Comparison of ENCODE assay signal across 8 cellular contexts in the genomic region with DNA sequence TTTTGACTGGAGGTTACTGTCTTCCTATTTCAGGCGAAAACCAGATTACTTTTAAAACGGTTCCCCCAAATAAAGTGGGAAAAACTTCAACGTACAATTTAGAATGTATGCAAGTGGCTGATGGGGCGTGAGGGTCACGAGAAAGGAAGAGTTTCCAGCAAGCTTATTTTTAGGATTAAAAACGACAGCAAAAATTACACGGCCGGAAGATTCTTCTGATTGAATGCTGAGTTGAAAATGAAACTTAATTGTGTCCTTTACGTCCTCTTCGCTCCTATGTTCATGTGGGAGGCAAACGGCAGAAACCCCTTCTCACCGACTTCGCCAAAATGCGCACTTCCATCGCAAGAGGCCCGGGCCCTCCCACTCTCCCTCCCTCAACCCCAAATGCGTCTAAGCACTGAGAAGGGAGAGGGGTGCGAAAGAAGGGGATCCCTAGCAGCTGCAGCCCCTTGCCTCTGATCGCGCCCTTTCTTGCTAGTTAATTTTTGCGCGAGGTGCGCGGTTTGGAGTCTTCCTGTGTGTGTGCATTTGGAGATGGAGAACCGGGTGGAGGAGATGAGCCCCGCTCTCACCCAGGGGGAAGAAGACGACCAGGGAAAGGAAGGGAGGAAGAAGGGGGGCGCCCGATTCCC. TPM values are rescaled to one million over a fixed set of nuclear protein-coding genes. Genes with fewer than 3 reads are reported as not detected.
A peak's percentile ranks its signal among the peaks of the same experiment; 100 is the strongest.
DNase-seq lines count a peak whose midpoint lies in the region; ATAC-seq and TF ChIP-seq lines count a peak whose summit lies in the region.

No MANE protein-coding gene starts in this region.

- H2BK20ac ChIP-seq in H9 (ENCODE audit: low read depth, low read length, poor library complexity, severe bottlenecking), result no peak overlapping the region

- H2AK5ac ChIP-seq in H9 (ENCODE audit: insufficient read length, low read length), result no peak overlapping the region

- no peak overlapping the region for H3K18ac ChIP-seq in H9 (ENCODE audit: insufficient read length, low read depth, low read length)

- H3K23me2 ChIP-seq in H9 (ENCODE audit: insufficient read length, low read depth, low read length, poor library complexity, severe bottlenecking), result peaks cover 5% of the 10 kb centered on the region

- H3K14ac ChIP-seq in H9 (ENCODE audit: insufficient read depth, low read length), result no peak overlapping the region

- peaks cover 4% of the 10 kb centered on the region in 2 experiments; a peak in 3 of 4 replicates for H3K4me1 Mint-ChIP-seq in H9

- H3K23ac ChIP-seq in H9 (ENCODE audit: insufficient read length, low read depth, low read length), result no peak overlapping the region

- peak overlapping the region; percentile 58 for H3K4me2 ChIP-seq in H9 (ENCODE audit: insufficient read depth, insufficient read length, low read length)

- H2BK5ac ChIP-seq in H9 (ENCODE audit: insufficient read length, low read length), result no peak overlapping the region

- peak overlapping the region; percentile 84 to 99 for H3K4me3 Mint-ChIP-seq in H9

- no peak overlapping the region for H2BK15ac ChIP-seq in H9 (ENCODE audit: low read depth, low read length)

- peaks cover 3 to 4% of the 10 kb centered on the region in 2 experiments; a peak in 4 of 5 replicates for H3K9me3 Mint-ChIP-seq in H9

- no peak overlapping the region for H3K27ac ChIP-seq in H9 (ENCODE audit: insufficient read length, low read depth, low read length)
- H3K27ac ChIP-seq in duodenal mucosa (ENCODE audit: low read depth, low read length), result peak overlapping the region; percentile 90

- H3T11ph ChIP-seq in H9 (ENCODE audit: low read length), result no peak overlapping the region

- no peaks in the 10 kb centered on the region for H3K36me3 ChIP-seq in duodenal mucosa (ENCODE audit: control insufficient read depth in 1 of 2, insufficient read depth in 2 of 2, low read length in 2 of 2)

- H3K36me3 Mint-ChIP-seq in H9 (ENCODE audit: insufficient read depth in 1 of 3, low read depth in 3 of 3), result no peaks in the 10 kb centered on the region; a peak in 1 of 7 replicates

- DNase-seq in Daoy (ENCODE audit: low read depth), result peak; percentile 56
- peak; percentile 38 for DNase-seq in H9
- DNase-seq in NCI-H146 (lab: John Stamatoyannopoulos, UW), result peak; percentile 79
- DNase-seq in activated CD4-positive, alpha-beta T cell treated with anti-CD3 and anti-CD28 coated beads, Interleukin-2, amount 50 U/mL, for 4 hours, result peak; percentile 55 to 69
- peak; percentile 48 to 57 for DNase-seq in lung microvascular endothelial cell (ENCODE audit: low read depth in 2 of 2)
- peak; percentile 35 to 53 (median 40) for DNase-seq in stimulated activated CD4-positive, alpha-beta T cell treated with anti-CD3 and anti-CD28 coated beads, TNF-alpha, amount 100 ng/mL, for 24 hours (ENCODE audit: low read depth in 3 of 3)

- no peak overlapping the region for H2BK120ac ChIP-seq in H9 (ENCODE audit: low read depth, low read length, poor library complexity, severe bottlenecking)

- peak overlapping the region; percentile 98 to 99 for H3K4me3 ChIP-seq in duodenal mucosa (ENCODE audit: low read depth in 1 of 2, low read length in 2 of 2)

- WGBS in H9 (ENCODE audit: extremely low coverage, insufficient read length, low lambda C conversion rate), result no CpG with 5 or more reads among the region's 29 CpGs

- no peaks in the 10 kb centered on the region for H4K20me1 ChIP-seq in H9 (ENCODE audit: control insufficient read depth, insufficient read depth, insufficient read length)

- H3K4ac ChIP-seq in H9 (ENCODE audit: low read depth, low read length), result no peak overlapping the region

- H3K9me3 ChIP-seq in H9 (ENCODE audit: control insufficient read depth, low read depth, low read length), result no peaks in the 10 kb centered on the region
- H3K9me3 ChIP-seq in duodenal mucosa (ENCODE audit: control insufficient read depth in 1 of 2, low read length in 2 of 2), result no peaks in the 10 kb centered on the region

- H3K27me3 Mint-ChIP-seq in H9 (ENCODE audit: low read depth), result peaks cover 46% of the 10 kb centered on the region

- H3K79me2 ChIP-seq in H9 (ENCODE audit: insufficient read depth, low read length), result no peaks in the 10 kb centered on the region

- H2AFZ ChIP-seq in H9 (ENCODE audit: low read length), result peak overlapping the region; percentile 7

- H2BK12ac ChIP-seq in H9 (ENCODE audit: insufficient read length, low read depth, low read length), result no peak overlapping the region

- H3K9ac ChIP-seq in H9 (ENCODE audit: extremely low read depth, insufficient read length, low read length) (peak overlapping the region; percentile 15), duodenal mucosa (ENCODE audit: low read depth in 1 of 2, low read length in 2 of 2) (peak overlapping the region; percentile 95 to 96)

- no peak overlapping the region for H4K5ac ChIP-seq in H9 (ENCODE audit: insufficient read length, low read depth, low read length)

- H3K27me3 ChIP-seq in H9 (ENCODE audit: insufficient read depth, low read length), result peaks cover 3% of the 10 kb centered on the region; the same call in 1 of the 2 replicates
- no peaks in the 10 kb centered on the region for H3K27me3 ChIP-seq in duodenal mucosa (ENCODE audit: control insufficient read depth in 1 of 2, insufficient read depth in 2 of 2, low read length in 2 of 2)

- H3K56ac ChIP-seq in H9 (ENCODE audit: insufficient read length, low read depth, low read length), result no peak overlapping the region

- H3K4me1 ChIP-seq in H9 (ENCODE audit: insufficient read depth, low read length) (no peaks in the 10 kb centered on the region), duodenal mucosa (ENCODE audit: control insufficient read depth in 1 of 2, insufficient read depth in 2 of 2, low read length in 2 of 2) (peaks cover 17 to 21% of the 10 kb centered on the region in 2 donors)

- no peak for ATAC-seq in GM18519 (IDR thresholded peaks at IDR 0.05; ENCODE audit: low FRiP score, unreplicated experiment)

- no peaks in the 10 kb centered on the region for H3K79me1 ChIP-seq in H9 (ENCODE audit: insufficient read depth, low read depth, low read length, poor library complexity, severe bottlenecking)

- no peak overlapping the region for H4K8ac ChIP-seq in H9 (replicated peaks; ENCODE audit: insufficient read length, low read depth, low read length)

- no peak for TF ChIP-seq CTCF in H9 (conservative IDR thresholded peaks at IDR 0.05)

- H3K27ac Mint-ChIP-seq in H9, result peak overlapping the region in 1 of 3 experiments; percentile 82; a peak in 1 of 7 replicates

- no peak overlapping the region for H4K91ac ChIP-seq in H9 (ENCODE audit: insufficient read length, low read depth, low read length)

RNA-seq across cellular contexts. Expression of gene CD47, which starts 0.6 kb away (rescaled TPM):
- total RNA-seq in Daoy (2014; rRNA removed; shearing (Covaris generic)), result 160 and 273 TPM in 2 replicates
- total RNA-seq in H9 (2021), result 15.4 and 18.8 TPM in 2 replicates
- total RNA-seq in lung microvascular endothelial cell, result 34.9 and 53.6 TPM in 2 replicates
